Comparison of ENCODE assay signal across 13 cellular contexts in genomic region chr21:23401278-23401677, GRCh38.
DNase-seq lines count a peak whose midpoint lies in the region; ATAC-seq, FAIRE-seq and TF ChIP-seq lines count a peak whose summit lies in the region.
"Had no signal": no experiment of that assay in that cellular context is flagged by ENCODE, and none has a peak within 500 bp of the region (broad histone marks: within the 10 kb centered on the region; RNA-seq: fewer than 3 reads in every experiment).

No MANE protein-coding gene starts in this region.

- 86% methylated on average over 2 of the region's 2 CpGs; no CpG with 5 or more reads in 1 of the 2 experiments for WGBS in H1 (ENCODE audit: extremely low coverage in 1 of 2, insufficient coverage in 1 of 2, insufficient read length in 1 of 2, insufficient replicate concordance in 2 of 2, low coverage in 1 of 2, low lambda C conversion rate in 2 of 2, missing lambda C conversion rate in 1 of 2), 2 experiments

- H3K79me2 ChIP-seq in H1 (ENCODE audit: control insufficient read depth in 1 of 2, insufficient read depth in 2 of 2, low read length in 2 of 2), result no peaks in the 10 kb centered on the region

- H3K4me2 ChIP-seq in H1 (ENCODE audit: insufficient read depth in 1 of 2, low read depth in 2 of 2, low read length in 2 of 2), result no peak overlapping the region

- peak; percentile 71 to 72 for TF ChIP-seq RAD21 in H1 (IDR thresholded peaks at IDR 0.05 in 1 of 2, conservative IDR thresholded peaks at IDR 0.05 in 1 of 2; ENCODE audit: low read depth in 2 of 2, low read length in 2 of 2)

- H2BK120ac ChIP-seq in H1 (replicated peaks; ENCODE audit: low read depth, low read length), result no peak overlapping the region

- no peak overlapping the region for H2AK5ac ChIP-seq in H1 (ENCODE audit: low read depth, low read length)

- CTCF ChIA-PET in HEK293 (lab: Yijun Ruan, JAX) (interaction anchor here (0.5 to 1.2 kb wide), 5 partner anchors 10 to 1438 kb away, joined by 3 to 4 read pairs (median 4); no protein-coding TSS in a partner anchor), H1 (lab: Charles Lee; ENCODE audit: partially characterized antibody) (interaction anchor here (0.5 to 2.7 kb wide), 20 partner anchors 9 to 612 kb away, joined by 3 to 11 read pairs (median 3); no protein-coding TSS in a partner anchor)

- H3K9me3 ChIP-seq in HEK293 (ENCODE audit: control insufficient read depth, insufficient read depth, low read depth, low read length) (no peaks in the 10 kb centered on the region), H1 (ENCODE audit: insufficient read depth in 2 of 2, low read depth in 1 of 2, low read length in 1 of 2) (no peaks in the 10 kb centered on the region), colonic mucosa (no peaks in the 10 kb centered on the region)
- H3K9me3 ChIP-seq: lower lobe of right lung had no signal

- H4K8ac ChIP-seq in H1 (ENCODE audit: extremely low read depth, insufficient read depth, low read length), result no peak overlapping the region

- H2BK5ac ChIP-seq in H1 (ENCODE audit: low read depth, low read length), result no peak overlapping the region

- no peaks in the 10 kb centered on the region for H3K79me1 ChIP-seq in H1 (ENCODE audit: low read depth, low read length)

- H3K23ac ChIP-seq in H1 (ENCODE audit: insufficient read length), result no peak overlapping the region

- peak; percentile 63 for FAIRE-seq in D721Med (lab: Jason Lieb, UNC)
- no peak for FAIRE-seq in H1 (lab: Jason Lieb, UNC)
- FAIRE-seq: G401.6, TTC549 had no signal

- no peak overlapping the region for H2BK20ac ChIP-seq in H1 (ENCODE audit: low read length)

- DNase-seq in D721Med (ENCODE audit: insufficient read length, low spot score) (no peak), NCI-H524 treated with DMSO at 0.1 percent for 48 hours (lab: John Stamatoyannopoulos, UW) (peak; percentile 36), H1 (ENCODE audit: low read depth in 1 of 2, low spot score in 2 of 2) (no peak), caudate nucleus (lab: John Stamatoyannopoulos, UW) (no peak), pons (ENCODE audit: low spot score) (no peak), colonic mucosa (no peak)
- DNase-seq: activated naive CD4-positive, alpha-beta T cell treated with Interleukin-2 at 50 U/mL for 16 hours; lower lobe of right lung had no signal

- TF ChIP-seq EP300 in H1 (IDR thresholded peaks at IDR 0.05; ENCODE audit: borderline replicate concordance in 1 of 2, low read depth in 2 of 2, low read length in 2 of 2), result no peak

- H3K4me1 ChIP-seq in HEK293 (ENCODE audit: control insufficient read depth, insufficient read depth, low read length), result no peaks in the 10 kb centered on the region
- H3K4me1 ChIP-seq in H1 (replicated peaks in 1 of 4; ENCODE audit: control insufficient read depth in 3 of 4, insufficient read depth in 4 of 4, low read length in 3 of 4), result no peaks in the 10 kb centered on the region
- no peaks in the 10 kb centered on the region for H3K4me1 ChIP-seq in colonic mucosa
- H3K4me1 ChIP-seq: lower lobe of right lung had no signal

- H4K20me1 ChIP-seq in H1 (replicated peaks in 1 of 2; ENCODE audit: control insufficient read depth in 1 of 2, insufficient read depth in 2 of 2, low read length in 2 of 2), result no peaks in the 10 kb centered on the region

- H3K36me3 ChIP-seq in HEK293 (ENCODE audit: control insufficient read depth in 2 of 2, insufficient read depth in 1 of 2, low read length in 2 of 2), result no peaks in the 10 kb centered on the region
- no peaks in the 10 kb centered on the region; a peak in 1 of 8 replicates for H3K36me3 ChIP-seq in H1 (ENCODE audit: control insufficient read depth in 2 of 4, insufficient read depth in 4 of 4, low read length in 3 of 4)
- H3K36me3 ChIP-seq in colonic mucosa, result no peaks in the 10 kb centered on the region
- H3K36me3 ChIP-seq: lower lobe of right lung had no signal

- H3K23me2 ChIP-seq in H1 (ENCODE audit: low read depth, low read length), result no peaks in the 10 kb centered on the region

- no peak for TF ChIP-seq POLR2A in H1 (IDR thresholded peaks at IDR 0.05; ENCODE audit: control extremely low read depth in 1 of 2, low read depth in 2 of 2, low read length in 2 of 2)

- no peak overlapping the region for H2BK12ac ChIP-seq in H1 (ENCODE audit: low read depth, low read length)

- no peak overlapping the region for H3K56ac ChIP-seq in H1 (replicated peaks; ENCODE audit: insufficient read length, low read depth, low read length)

- H2AFZ ChIP-seq in H1 (ENCODE audit: low read length), result no peak overlapping the region

- no peak overlapping the region for H2BK15ac ChIP-seq in H1 (ENCODE audit: low read length)

- no peak overlapping the region for H3K4ac ChIP-seq in H1 (replicated peaks; ENCODE audit: insufficient read length, low read depth, low read length)

- H3K18ac ChIP-seq in H1 (ENCODE audit: extremely low read depth, low read length), result no peak overlapping the region

- TF ChIP-seq CTCF in D721Med (IDR thresholded peaks at IDR 0.05; ENCODE audit: insufficient read depth, missing control alignments), result peak; percentile 20
- TF ChIP-seq CTCF in HEK293 (tag by site-specific recombination; IDR thresholded peaks at IDR 0.05), result no peak
- peak in 2 of 3 experiments; percentile 30 to 48; a peak in 2 of 4 replicates for TF ChIP-seq CTCF in H1 (IDR thresholded peaks at IDR 0.05; ENCODE audit: control extremely low read depth in 1 of 3, insufficient read depth in 1 of 3, low read depth in 1 of 3, low read length in 3 of 3)
- TF ChIP-seq CTCF in colonic mucosa (IDR thresholded peaks at IDR 0.05), result no peak

- ATAC-seq in GM21447 (IDR thresholded peaks at IDR 0.05; ENCODE audit: unreplicated experiment), result no peak
- ATAC-seq: lower lobe of right lung had no signal

- H3K27me3 ChIP-seq in H1 (replicated peaks in 1 of 4; ENCODE audit: control insufficient read depth in 3 of 4, extremely low read depth in 1 of 4, insufficient read depth in 3 of 4, low read length in 3 of 4) (no peaks in the 10 kb centered on the region), colonic mucosa (no peaks in the 10 kb centered on the region)

- no peak overlapping the region for H4K91ac ChIP-seq in H1 (replicated peaks; ENCODE audit: insufficient read length, low read length)

- no peak overlapping the region for H4K5ac ChIP-seq in H1 (ENCODE audit: insufficient read length, low read depth, low read length)

- H3K14ac ChIP-seq in H1 (ENCODE audit: insufficient read length), result no peak overlapping the region

- no peak overlapping the region for H3K27ac ChIP-seq in HEK293 (ENCODE audit: extremely low read depth, low read depth, low read length)
- no peak overlapping the region for H3K27ac ChIP-seq in H1 (ENCODE audit: low read depth, low read length)
- H3K27ac ChIP-seq in caudate nucleus (ENCODE audit: low read depth, low read length), result no peak overlapping the region
- no peak overlapping the region for H3K27ac ChIP-seq in colonic mucosa
- H3K27ac ChIP-seq: epithelial cell of prostate, lower lobe of right lung had no signal

- POLR2A ChIA-PET in HEK293 (lab: Yijun Ruan, JAX) (no interaction called here), H1 (lab: Charles Lee; ENCODE audit: partially characterized antibody) (interaction anchor here (0.6 kb wide), 1 partner anchor 1401 kb away, joined by 4 read pairs; no protein-coding TSS in a partner anchor)

- intact Hi-C loops in colonic mucosa (cut with DNase I), result no loop called here

- H3K9ac ChIP-seq in H1 (replicated peaks in 1 of 4; ENCODE audit: extremely low read depth in 1 of 4, low read depth in 3 of 4, low read length in 3 of 4) (no peak overlapping the region), colonic mucosa (ENCODE audit: low read depth in 2 of 2, low read length in 2 of 2) (no peak overlapping the region)

- no peak overlapping the region for H3K4me3 ChIP-seq in HEK293 (ENCODE audit: low read depth, low read length)
- no peak overlapping the region for H3K4me3 ChIP-seq in H1 (ENCODE audit: extremely low read depth in 1 of 4, insufficient read depth in 2 of 4, low read depth in 3 of 4, low read length in 4 of 4)
- H3K4me3 ChIP-seq in colonic mucosa, result no peak overlapping the region
- H3K4me3 ChIP-seq: lower lobe of right lung had no signal

TF ChIP-seq in HEK293, 187 proteins besides CTCF, POLR2A, EP300 and RAD21:
- TF ChIP-seq ZNF555 (tag by site-specific recombination; conservative IDR thresholded peaks at IDR 0.05) (no peak), ZNF654 (tag by site-specific recombination; IDR thresholded peaks at IDR 0.05; ENCODE audit: low read depth) (peak; percentile 35)

TF ChIP-seq in H1, 55 proteins besides CTCF, POLR2A, EP300 and RAD21:
- TF ChIP-seq SP4 (IDR thresholded peaks at IDR 0.05; ENCODE audit: low read length), result no peak
- no peak for TF ChIP-seq SP2 (IDR thresholded peaks at IDR 0.05; ENCODE audit: low read length)
- TF ChIP-seq JUND (IDR thresholded peaks at IDR 0.05; ENCODE audit: low read length), result no peak
- no peak for TF ChIP-seq GABPA (IDR thresholded peaks at IDR 0.05; ENCODE audit: borderline replicate concordance, insufficient read depth, low read length)
- TF ChIP-seq HDAC2 (IDR thresholded peaks at IDR 0.05; ENCODE audit: borderline replicate concordance in 1 of 2, low read depth in 2 of 2, low read length in 2 of 2), result no peak
- TF ChIP-seq TCF12 (IDR thresholded peaks at IDR 0.05; ENCODE audit: low read depth, low read length), result no peak
- no peak for TF ChIP-seq ZNF274 (IDR thresholded peaks at IDR 0.05; ENCODE audit: borderline replicate concordance, extremely low read depth, low read length)
- no peak for TF ChIP-seq POU5F1 (IDR thresholded peaks at IDR 0.05; ENCODE audit: low read depth, low read length)
- TF ChIP-seq JUN (IDR thresholded peaks at IDR 0.05; ENCODE audit: low read depth, low read length), result no peak
- TF ChIP-seq NANOG (IDR thresholded peaks at IDR 0.05; ENCODE audit: insufficient read depth, low read depth, low read length, poor library complexity, severe bottlenecking), result no peak
- TF ChIP-seq CEBPB (IDR thresholded peaks at IDR 0.05; ENCODE audit: low read depth, low read length), result no peak

Comparison
In these comparisons a context has a peak if more than half of its experiments do, and no peak if none do; other contexts are left out.
1. CTCF ChIP-seq: peak in D721Med (single experiment) and H1 (2 of 3); none in HEK293 (single experiment) and colonic mucosa (single experiment).